In genomic region chrX:54715621-54716020, GRCh38 we compare ENCODE assay signal across 32 cellular contexts.
"Had no signal": no experiment of that assay in that cellular context is flagged by ENCODE, and none has a peak within 500 bp of the region (broad histone marks: within the 10 kb centered on the region; RNA-seq: fewer than 3 reads in every experiment).

No MANE protein-coding gene starts in this region.

- H3K27me3 ChIP-seq: cardiac muscle cell, colonic mucosa, esophagus muscularis mucosa, ovary, right atrium auricular region, upper lobe of right lung had no signal

- H3K9me3 Mint-ChIP-seq: activated CD4-positive, alpha-beta memory T cell treated with anti-CD3 and anti-CD28 coated beads for 36 hours; activated naive CD4-positive, alpha-beta T cell treated with anti-CD3 and anti-CD28 coated beads, Interleukin-2, amount 50 U/mL, for 72 hours; activated T-helper 1 cell treated with anti-CD3 and anti-CD28 coated beads, Interleukin-12 subunit alpha, Interleukin-12 subunit beta, Interleukin-2, Interleukin-4 antibody, amounts not matched to agents 30 ng/mL and 10 ng/mL and 1 ng/mL, durations not matched to agents 14 hours and 24 hours and 36 hours; effector memory CD8-positive, alpha-beta T cell; stimulated activated memory B cell treated with anti-CD40 and anti-IgM and Interleukin-4, amounts not matched to agents 10 μg/mL and 1 μg/mL and 100 μg/mL, for 72 hours; stimulated activated naive CD8-positive, alpha-beta T cell treated with anti-CD3 and anti-CD28 coated beads, Interleukin-15, amount 100 ng/mL, for 72 hours had no signal

- H3K27ac ChIP-seq: cardiac muscle cell, colonic mucosa, dorsolateral prefrontal cortex, esophagus muscularis mucosa, heart right ventricle, left ventricle myocardium inferior, ovary, psoas muscle, right atrium auricular region, upper lobe of right lung had no signal

- H3K36me3 Mint-ChIP-seq: activated CD4-positive, alpha-beta memory T cell treated with anti-CD3 and anti-CD28 coated beads for 36 hours; activated naive CD4-positive, alpha-beta T cell treated with anti-CD3 and anti-CD28 coated beads, Interleukin-2, amount 50 U/mL, for 72 hours; mesothelial cell of epicardium; naive thymus-derived CD4-positive, alpha-beta T cell; stimulated activated memory B cell treated with anti-CD40 and anti-IgM and Interleukin-4, amounts not matched to agents 10 μg/mL and 1 μg/mL and 100 μg/mL, for 72 hours had no signal

- H3K4me3 Mint-ChIP-seq: activated CD4-positive, alpha-beta memory T cell treated with anti-CD3 and anti-CD28 coated beads for 36 hours; activated CD4-positive, alpha-beta T cell treated with anti-CD3 and anti-CD28 coated beads, Interleukin-2, amount 10 ng/mL, durations not matched to agents 24 days and 14 days; activated T-helper 1 cell treated with anti-CD3 and anti-CD28 coated beads, Interleukin-12 subunit alpha, Interleukin-12 subunit beta, Interleukin-2, Interleukin-4 antibody, amounts not matched to agents 30 ng/mL and 10 ng/mL and 1 ng/mL, durations not matched to agents 14 hours and 24 hours and 36 hours; effector memory CD8-positive, alpha-beta T cell; mesothelial cell of epicardium; naive thymus-derived CD4-positive, alpha-beta T cell; stimulated activated memory B cell treated with anti-CD40 and anti-IgM and Interleukin-4, amounts not matched to agents 10 μg/mL and 1 μg/mL and 100 μg/mL, for 72 hours; stimulated activated naive CD8-positive, alpha-beta T cell treated with anti-CD3 and anti-CD28 coated beads, Interleukin-15, amount 100 ng/mL, for 72 hours; T-helper 17 cell had no signal

- H3K36me3 ChIP-seq: cardiac muscle cell, colonic mucosa, esophagus muscularis mucosa, heart right ventricle, left ventricle myocardium inferior, ovary, right atrium auricular region, upper lobe of right lung had no signal

- H3K4me1 Mint-ChIP-seq: activated CD4-positive, alpha-beta T cell treated with anti-CD3 and anti-CD28 coated beads, Interleukin-2, amount 10 ng/mL, durations not matched to agents 24 days and 14 days; mesothelial cell of epicardium; stimulated activated memory B cell treated with anti-CD40 and anti-IgM and Interleukin-4, amounts not matched to agents 10 μg/mL and 1 μg/mL and 100 μg/mL, for 72 hours; stimulated activated naive CD8-positive, alpha-beta T cell treated with anti-CD3 and anti-CD28 coated beads, Interleukin-15, amount 100 ng/mL, for 72 hours; T-helper 17 cell had no signal

- H3K9me3 ChIP-seq: colonic mucosa, esophagus muscularis mucosa, heart right ventricle, left ventricle myocardium inferior, ovary, psoas muscle, right atrium auricular region, upper lobe of right lung had no signal

- H3K27me3 Mint-ChIP-seq: activated CD4-positive, alpha-beta memory T cell treated with anti-CD3 and anti-CD28 coated beads for 36 hours; activated CD4-positive, alpha-beta T cell treated with anti-CD3 and anti-CD28 coated beads, Interleukin-2, amount 10 ng/mL, durations not matched to agents 24 days and 14 days; stimulated activated memory B cell treated with anti-CD40 and anti-IgM and Interleukin-4, amounts not matched to agents 10 μg/mL and 1 μg/mL and 100 μg/mL, for 72 hours; stimulated activated naive CD8-positive, alpha-beta T cell treated with anti-CD3 and anti-CD28 coated beads, Interleukin-15, amount 100 ng/mL, for 72 hours; T-helper 17 cell had no signal

- H3K4me1 ChIP-seq: colonic mucosa, esophagus muscularis mucosa, heart right ventricle, left ventricle myocardium inferior, psoas muscle, right atrium auricular region, upper lobe of right lung had no signal

- DNase-seq: activated CD4-positive, alpha-beta memory T cell treated with anti-CD3 and anti-CD28 coated beads for 36 hours; activated CD4-positive, alpha-beta T cell treated with anti-CD3 and anti-CD28 coated beads, Interleukin-2, amount 10 ng/mL, durations not matched to agents 24 days and 14 days; activated CD4-positive, CD25-positive, alpha-beta regulatory T cell treated with anti-CD3 and anti-CD28 coated beads, Interleukin-2, amount 50 U/mL, for 72 hours; activated CD8-positive, alpha-beta memory T cell treated with anti-CD3 and anti-CD28 coated beads, Interleukin-2, amount 50 U/mL, for 4 hours; activated gamma-delta T cell; activated T-cell treated with anti-CD3 and anti-CD28 coated beads, Interleukin-2, amount 50 U/mL, for 1 hour; cerebellar nuclear complex; colonic mucosa; dorsolateral prefrontal cortex; effector memory CD8-positive, alpha-beta T cell; foreskin melanocyte; heart right ventricle; left ventricle myocardium inferior; naive thymus-derived CD4-positive, alpha-beta T cell; ovary; psoas muscle; stimulated activated CD4-positive, alpha-beta T cell treated with anti-CD3 and anti-CD28 coated beads, Interleukin-1b, Interleukin-23, amount 100 ng/mL, for 48 hours; stimulated activated CD4-positive, alpha-beta T cell treated with anti-CD3 and anti-CD28 coated beads, Interleukin-4, amount 100 ng/mL, for 4 hours; stimulated activated CD8-positive, alpha-beta memory T cell treated with anti-CD3 and anti-CD28 coated beads, Interleukin-4, amount 100 ng/mL, for 48 hours; stimulated activated naive CD8-positive, alpha-beta T cell treated with anti-CD3 and anti-CD28 coated beads, Interleukin-15, amount 100 ng/mL, for 72 hours; substantia nigra; SW 1271; T-helper 17 cell; upper lobe of right lung had no signal

- H3K4me2 ChIP-seq: smooth muscle cell had no signal

- H3K4me3 ChIP-seq: cardiac muscle cell, colonic mucosa, dorsolateral prefrontal cortex, esophagus muscularis mucosa, heart right ventricle, left ventricle myocardium inferior, ovary, psoas muscle, right atrium auricular region, smooth muscle cell, upper lobe of right lung had no signal

- H3K27ac Mint-ChIP-seq: activated CD4-positive, alpha-beta memory T cell treated with anti-CD3 and anti-CD28 coated beads for 36 hours; activated CD4-positive, alpha-beta T cell treated with anti-CD3 and anti-CD28 coated beads, Interleukin-2, amount 10 ng/mL, durations not matched to agents 24 days and 14 days; activated naive CD4-positive, alpha-beta T cell treated with anti-CD3 and anti-CD28 coated beads, Interleukin-2, amount 50 U/mL, for 72 hours; activated T-helper 1 cell treated with anti-CD3 and anti-CD28 coated beads, Interleukin-12 subunit alpha, Interleukin-12 subunit beta, Interleukin-2, Interleukin-4 antibody, amounts not matched to agents 30 ng/mL and 10 ng/mL and 1 ng/mL, durations not matched to agents 14 hours and 24 hours and 36 hours; effector memory CD8-positive, alpha-beta T cell; mesothelial cell of epicardium; naive thymus-derived CD4-positive, alpha-beta T cell; stimulated activated memory B cell treated with anti-CD40 and anti-IgM and Interleukin-4, amounts not matched to agents 10 μg/mL and 1 μg/mL and 100 μg/mL, for 72 hours; stimulated activated naive CD8-positive, alpha-beta T cell treated with anti-CD3 and anti-CD28 coated beads, Interleukin-15, amount 100 ng/mL, for 72 hours; T-helper 17 cell had no signal

- ATAC-seq: activated naive CD4-positive, alpha-beta T cell treated with anti-CD3 and anti-CD28 coated beads, Interleukin-2, amount 50 U/mL, for 72 hours; effector memory CD8-positive, alpha-beta T cell; heart right ventricle; naive thymus-derived CD4-positive, alpha-beta T cell; psoas muscle; stimulated activated memory B cell treated with anti-CD40 and anti-IgM and Interleukin-4, amounts not matched to agents 10 μg/mL and 1 μg/mL and 100 μg/mL, for 72 hours; stimulated activated naive CD8-positive, alpha-beta T cell treated with anti-CD3 and anti-CD28 coated beads, Interleukin-15, amount 100 ng/mL, for 72 hours; T-helper 17 cell; upper lobe of right lung had no signal
